ENCODE assay signal across 8 cellular contexts in the genomic region with DNA sequence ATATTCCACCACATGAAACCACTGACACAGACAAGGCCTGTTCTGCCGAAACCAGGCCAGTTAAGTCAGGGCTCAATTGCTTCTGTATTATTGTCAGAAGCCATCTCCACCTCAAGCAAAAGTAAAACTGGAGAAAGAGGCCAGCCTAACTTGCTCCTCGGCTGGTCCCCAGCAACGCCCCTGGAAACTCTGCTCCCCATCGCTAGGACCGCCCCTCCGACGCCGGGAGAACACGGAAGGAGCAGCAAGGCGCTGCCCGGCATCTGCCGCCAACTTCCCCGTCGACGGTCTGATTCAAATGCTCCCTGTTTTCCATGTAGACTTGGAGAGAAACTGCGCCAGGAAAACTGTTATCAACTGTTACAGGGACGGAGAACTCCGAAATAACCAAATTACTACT. TPM values are rescaled to one million over a fixed set of nuclear protein-coding genes. Genes with fewer than 3 reads are reported as not detected.
DNase-seq lines count a peak whose midpoint lies in the region; ATAC-seq and TF ChIP-seq lines count a peak whose summit lies in the region.
"Not testable (repeated sequence)": the region's sequence is repeated elsewhere in the genome, so short reads cannot be mapped to it uniquely, and the experiment has no call there.

No MANE protein-coding gene starts in this region.

- POLR2A ChIA-PET in IMR-90 (lab: Charles Lee; ENCODE audit: unreplicated experiment) = not testable (repeated sequence)

- intact Hi-C loops in IMR-90 (cut with micrococcal nuclease) = not testable (repeated sequence)

- H3K27me3 ChIP-seq in IMR-90 (ENCODE audit: control insufficient read depth, insufficient read depth, low read length); WERI-Rb-1 (ENCODE audit: insufficient read depth, low read depth, severe bottlenecking); iPS-15b (ENCODE audit: control insufficient read depth, insufficient read depth, low read length); parathyroid adenoma (ENCODE audit: control insufficient read depth, insufficient read depth, low read length): not testable (repeated sequence)

- H3K4me1 Mint-ChIP-seq in chondrocyte (ENCODE audit: low read depth) = not testable (repeated sequence)

- H3K27ac ChIP-seq in 22Rv1 (peak overlapping the region; percentile 75), IMR-90 (ENCODE audit: insufficient read depth, low read length) (peak overlapping the region; percentile 22), WERI-Rb-1 (peak overlapping the region; percentile 75), parathyroid adenoma (peak overlapping the region; percentile 32)

- not testable (repeated sequence) for H2AK5ac ChIP-seq in IMR-90 (ENCODE audit: low read depth, low read length)

- not testable (repeated sequence) for DNase-seq in IMR-90; WERI-Rb-1; chondrocyte (ENCODE audit: low spot score)

- H4K5ac ChIP-seq in IMR-90 (ENCODE audit: low read depth, low read length) = peak overlapping the region; percentile 84; the same call in 1 of the 2 replicates

- peak overlapping the region; percentile 74 for H2BK5ac ChIP-seq in IMR-90 (ENCODE audit: low read depth, low read length, poor library complexity, severe bottlenecking)

- H3K4me3 ChIP-seq in IMR-90 (ENCODE audit: insufficient read depth, low read depth, low read length) = peak overlapping the region; percentile 63
- H3K4me3 ChIP-seq in WERI-Rb-1 (ENCODE audit: low read depth, low read length) = peak overlapping the region; percentile 70
- peak overlapping the region; percentile 65 for H3K4me3 ChIP-seq in iPS-15b (ENCODE audit: low read depth, low read length)
- H3K4me3 ChIP-seq in parathyroid adenoma (ENCODE audit: low read depth, low read length) = peak overlapping the region; percentile 31

- not testable (repeated sequence) for H3K9me3 ChIP-seq in IMR-90 (ENCODE audit: control insufficient read depth, insufficient read depth, low read length); WERI-Rb-1 (ENCODE audit: severe bottlenecking); iPS-15b (ENCODE audit: control insufficient read depth, insufficient read depth, low read length); parathyroid adenoma (ENCODE audit: control insufficient read depth, low read length)

- H3K4me2 ChIP-seq in IMR-90 (ENCODE audit: low read depth, low read length) (peak overlapping the region; percentile 100), parathyroid adenoma (ENCODE audit: low read length) (peak overlapping the region; percentile 55)

- 0 out of 2 replicates have a peak overlapping the region, but pooled peaks have one; percentile 51 for H3K56ac ChIP-seq in IMR-90 (ENCODE audit: extremely low read depth, insufficient read depth, low read length)

- no CpG with 5 or more reads among the region's 18 CpGs for WGBS in IMR-90 (ENCODE audit: extremely low coverage in 2 of 2, insufficient read length in 1 of 2), 2 experiments

- not testable (repeated sequence) for H3K79me1 ChIP-seq in IMR-90 (ENCODE audit: low read depth in 1 of 2, low read length in 2 of 2)

- not testable (repeated sequence) for H3K27me3 Mint-ChIP-seq in chondrocyte (ENCODE audit: low read depth)

- not testable (repeated sequence) for H3K9me3 Mint-ChIP-seq in chondrocyte (ENCODE audit: low read depth)

- 0 out of 4 replicates have a peak overlapping the region, but pooled peaks of 1 of the 2 experiments have one; percentile 30 for H4K8ac ChIP-seq in IMR-90 (ENCODE audit: low read depth in 2 of 2, low read length in 2 of 2)

- H2AFZ ChIP-seq in IMR-90 (replicated peaks; ENCODE audit: low read length, poor library complexity) = not testable (repeated sequence)
- H2AFZ ChIP-seq in parathyroid adenoma = peak overlapping the region; percentile 22

- H3K4me3 Mint-ChIP-seq in chondrocyte (ENCODE audit: unreplicated experiment) = peak overlapping the region; percentile 82

- H2BK15ac ChIP-seq in IMR-90 (ENCODE audit: low read depth, low read length) = not testable (repeated sequence)

- in situ Hi-C loops in IMR-90 (cut with MboI; ENCODE audit: low sequenced_read_pairs) = not testable (repeated sequence)

- 0 out of 2 replicates have a peak overlapping the region, but pooled peaks have one; percentile 56 for H3K4ac ChIP-seq in IMR-90 (ENCODE audit: low read depth, low read length)

- not testable (repeated sequence) for H4K20me1 ChIP-seq in IMR-90 (ENCODE audit: insufficient read depth, low read length)

- peak overlapping the region; percentile 92 for H3K27ac Mint-ChIP-seq in chondrocyte (ENCODE audit: unreplicated experiment)

- H2AK9ac ChIP-seq in IMR-90 (replicated peaks; ENCODE audit: low read depth, low read length, poor library complexity) = not testable (repeated sequence)

- H3K79me2 ChIP-seq in parathyroid adenoma = not testable (repeated sequence)

- TF ChIP-seq RAD21 in IMR-90 (IDR thresholded peaks at IDR 0.05; ENCODE audit: low read length) = not testable (repeated sequence)

- peak; percentile 59 for ATAC-seq in GM18868 (IDR thresholded peaks at IDR 0.05; ENCODE audit: unreplicated experiment)
- peak; percentile 64 for ATAC-seq in HG02610 (IDR thresholded peaks at IDR 0.05; ENCODE audit: unreplicated experiment)
- ATAC-seq in IMR-90 (ENCODE audit: low read depth) = peak; percentile 79

- not testable (repeated sequence) for H4K91ac ChIP-seq in IMR-90 (ENCODE audit: insufficient read depth, low read depth, low read length)

- H3K9me1 ChIP-seq in IMR-90 (ENCODE audit: insufficient read depth, low read length) = not testable (repeated sequence)

- H2BK120ac ChIP-seq in IMR-90 (ENCODE audit: low read depth, low read length) = not testable (repeated sequence)

- not testable (repeated sequence) for H3K36me3 ChIP-seq in IMR-90 (ENCODE audit: control insufficient read depth, insufficient read depth, low read length); WERI-Rb-1; iPS-15b (ENCODE audit: control insufficient read depth, insufficient read depth, low read length); parathyroid adenoma (ENCODE audit: control insufficient read depth, insufficient read depth, low read length)

- TF ChIP-seq POLR2A in IMR-90 (IDR thresholded peaks at IDR 0.05; ENCODE audit: low read depth, low read length) = not testable (repeated sequence)

- not testable (repeated sequence) for H2BK20ac ChIP-seq in IMR-90 (ENCODE audit: low read depth, low read length)

- H3K36me3 Mint-ChIP-seq in chondrocyte (ENCODE audit: low read depth) = not testable (repeated sequence)

- peak overlapping the region; percentile 75 for H3K9ac ChIP-seq in IMR-90 (ENCODE audit: low read depth, low read length)
- not testable (repeated sequence) for H3K9ac ChIP-seq in iPS-15b (ENCODE audit: low read depth, low read length); parathyroid adenoma

- H3K4me1 ChIP-seq in IMR-90 (ENCODE audit: control insufficient read depth, insufficient read depth, low read length); iPS-15b (ENCODE audit: control insufficient read depth, insufficient read depth, low read length); parathyroid adenoma: not testable (repeated sequence)

- H3K18ac ChIP-seq in IMR-90 (ENCODE audit: low read depth, low read length) = not testable (repeated sequence)

- TF ChIP-seq CTCF in 22Rv1 (IDR thresholded peaks at IDR 0.05); IMR-90 (conservative IDR thresholded peaks at IDR 0.05; ENCODE audit: low read depth, low read length); WERI-Rb-1 (IDR thresholded peaks at IDR 0.05; ENCODE audit: low read depth, low read length); chondrocyte (IDR thresholded peaks at IDR 0.05); parathyroid adenoma (IDR thresholded peaks at IDR 0.05): not testable (repeated sequence)

- H3K14ac ChIP-seq in IMR-90 (replicated peaks; ENCODE audit: low read depth, low read length) = peak overlapping the region; percentile 76; the same call in 1 of the 2 replicates

- CTCF ChIA-PET in IMR-90 (lab: Yijun Ruan, JAX) = not testable (repeated sequence)

- not testable (repeated sequence) for H3K23ac ChIP-seq in IMR-90 (ENCODE audit: low read depth, low read length)

- dilution Hi-C loops in IMR-90 (cut with HindIII; ENCODE audit: low sequenced_read_pairs, unreplicated experiment) = not testable (repeated sequence)

- BruUV-seq in IMR-90 (replicated peaks; lab: Mats Ljungman, UMichigan) = not testable (repeated sequence)

RNA-seq across cellular contexts. Expression of a gene that starts 26.3 kb away (rescaled TPM):
- total RNA-seq in IMR-90 (2012; rRNA removed) = 0.54 and 0.56 TPM in 2 replicates
- polyA plus RNA-seq in IMR-90 (2012; rRNA removed) = 0.53 and 0.75 TPM in 2 replicates
- polyA plus RNA-seq in IMR-90 (2012; cell fraction: cytosol; rRNA removed) = 0.19 and 0.69 TPM in 2 replicates
- 0.19 TPM in 1 of 2 replicates, not detected in the other for polyA plus RNA-seq in IMR-90 (2012; cell fraction: nucleus; rRNA removed; ENCODE audit: low replicate concordance)
- 0.34 to 0.90 TPM (median 0.85 TPM) in 3 replicates for total RNA-seq in chondrocyte

Comparison
In these comparisons a context has a peak if more than half of its experiments do, and no peak if none do; other contexts are left out.
1. H3K27ac ChIP-seq: peak in every context shown above with its lines; median percentile 75 in 22Rv1; 75 in WERI-Rb-1; 32 in parathyroid adenoma; 22 in IMR-90.